25 cellular contexts compared by ENCODE assay signal in genomic region chr22:20903093-20903492, GRCh38.
"Had no signal": no experiment of that assay in that cellular context is flagged by ENCODE, and none has a peak within 500 bp of the region (broad histone marks: within the 10 kb centered on the region; RNA-seq: fewer than 3 reads in every experiment).

No MANE protein-coding gene starts in this region.

- H3K4me3 Mint-ChIP-seq: dendritic cell treated with granulocyte-macrophage colony-stimulating factor and Interleukin-4, amounts not matched to agents 40 ng/mL and 50 ng/mL, for 4 days; effector memory CD8-positive, alpha-beta T cell; endodermal cell; mesothelial cell of epicardium; naive B cell had no signal

- H3K4me3 ChIP-seq: colonic mucosa, esophagus squamous epithelium, gastrocnemius medialis, heart right ventricle, left lung, lower lobe of right lung, mucosa of descending colon had no signal

- H3K27ac ChIP-seq: colonic mucosa, gastrocnemius medialis, heart right ventricle, left lung, lower lobe of right lung had no signal

- H3K36me3 ChIP-seq: colonic mucosa, esophagus squamous epithelium, gastrocnemius medialis, heart right ventricle, left lung, lower lobe of right lung had no signal

- H3K27me3 Mint-ChIP-seq: dendritic cell treated with granulocyte-macrophage colony-stimulating factor and Interleukin-4, amounts not matched to agents 40 ng/mL and 50 ng/mL, for 4 days; effector memory CD8-positive, alpha-beta T cell had no signal

- ATAC-seq: effector memory CD8-positive, alpha-beta T cell; gastrocnemius medialis; heart right ventricle; left cardiac atrium; left lung; left ventricle myocardium superior; lower lobe of right lung; mucosa of descending colon had no signal

- H3K36me3 Mint-ChIP-seq: mesothelial cell of epicardium, naive B cell had no signal

- H3K27ac Mint-ChIP-seq: dendritic cell treated with granulocyte-macrophage colony-stimulating factor and Interleukin-4, amounts not matched to agents 40 ng/mL and 50 ng/mL, for 4 days; effector memory CD8-positive, alpha-beta T cell; endodermal cell; mesothelial cell of epicardium; naive B cell had no signal

- DNase-seq: colonic mucosa; cortex of kidney; effector CD8-positive, alpha-beta T cell; effector memory CD8-positive, alpha-beta T cell; endodermal cell; erythroblast; esophagus squamous epithelium; foreskin fibroblast; foreskin melanocyte; gastrocnemius medialis; glutamatergic neuron; heart right ventricle; hippocampal formation; left cardiac atrium; left lung; left ventricle myocardium superior; lower lobe of right lung; mesenchymal stem cell; mucosa of descending colon; naive B cell had no signal

- FAIRE-seq: endometrium, islet of Langerhans, keratinocyte had no signal

- H3K4me1 Mint-ChIP-seq: endodermal cell, mesothelial cell of epicardium, naive B cell had no signal

- H3K27me3 ChIP-seq: colonic mucosa, esophagus squamous epithelium, gastrocnemius medialis, heart right ventricle, left lung had no signal

- H3K4me1 ChIP-seq: colonic mucosa, gastrocnemius medialis had no signal

- H3K9me3 Mint-ChIP-seq: dendritic cell treated with granulocyte-macrophage colony-stimulating factor and Interleukin-4, amounts not matched to agents 40 ng/mL and 50 ng/mL, for 4 days; effector memory CD8-positive, alpha-beta T cell; endodermal cell; mesothelial cell of epicardium; naive B cell had no signal

- H3K9me3 ChIP-seq: colonic mucosa, esophagus squamous epithelium, gastrocnemius medialis, heart right ventricle, left lung, lower lobe of right lung, mucosa of descending colon had no signal
